In genomic region chr11:96075532-96075959, GRCh38 we compare ENCODE assay signal across 1 cellular context.
TF ChIP-seq lines count a peak whose summit lies in the region.

No MANE protein-coding gene starts in this region.

TF ChIP-seq in HepG2, 621 proteins besides CTCF, POLR2A, EP300 and RAD21 (continued from another document):
- no peak for TF ChIP-seq GMEB1 (CRISPR knock-in tag; IDR thresholded peaks at IDR 0.05; ENCODE audit: borderline replicate concordance)
- no peak for TF ChIP-seq ZBTB49 (CRISPR knock-in tag; IDR thresholded peaks at IDR 0.05; ENCODE audit: borderline replicate concordance)
- no peak for TF ChIP-seq NCOA1 (CRISPR knock-in tag; IDR thresholded peaks at IDR 0.05)
- no peak for TF ChIP-seq BCL3 (CRISPR knock-in tag; IDR thresholded peaks at IDR 0.05)
- no peak for TF ChIP-seq PHB2 (IDR thresholded peaks at IDR 0.05; ENCODE audit: partially characterized antibody)
